In the genomic region with DNA sequence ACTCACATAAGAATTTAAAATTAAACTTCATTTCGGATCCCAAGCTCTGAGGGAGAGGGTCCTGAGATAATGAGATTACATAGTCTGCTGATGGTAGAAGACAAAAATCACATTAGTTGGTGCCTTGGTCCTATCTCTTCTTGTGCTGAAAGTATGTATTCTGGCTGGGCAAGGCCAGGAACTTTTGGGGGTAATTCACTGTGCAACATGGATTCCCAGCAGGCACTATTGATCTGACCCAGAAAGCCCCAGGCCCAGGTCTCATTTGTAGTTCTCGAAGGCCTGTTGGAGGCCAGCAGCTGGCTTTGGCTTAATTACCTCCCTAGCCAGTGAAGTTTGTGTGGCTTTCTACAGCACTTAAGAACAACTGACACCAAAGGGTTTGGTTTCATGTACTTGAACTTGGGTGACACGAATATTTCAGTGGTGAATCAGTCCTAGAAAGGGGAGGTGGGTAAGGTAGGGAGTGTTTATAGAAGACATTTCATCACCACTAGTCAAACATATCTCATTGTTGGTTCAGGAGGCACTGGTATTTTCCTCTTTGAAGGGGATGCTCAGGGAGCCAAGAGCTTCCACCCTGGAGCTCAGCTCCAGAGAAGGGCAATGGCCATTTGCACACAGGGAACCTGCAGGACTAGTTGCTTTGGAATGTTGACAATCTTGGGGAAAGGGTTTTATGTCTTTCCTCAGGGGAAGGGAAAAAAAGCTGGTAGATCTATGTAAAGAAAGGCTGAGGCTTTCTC, we compare ENCODE assay signal across 1 cellular context.
TF ChIP-seq lines count a peak whose summit lies in the region.

No MANE protein-coding gene starts in this region.

TF ChIP-seq in HepG2, 621 proteins besides CTCF, POLR2A, EP300 and RAD21 (continued from another document and continues in another):
- TF ChIP-seq HOXD1 (CRISPR knock-in tag; IDR thresholded peaks at IDR 0.05) (no peak), ASH2L (IDR thresholded peaks at IDR 0.05; ENCODE audit: insufficient read length, low read depth, low read length) (no peak), AKAP8 (CRISPR knock-in tag; IDR thresholded peaks at IDR 0.05) (no peak), ZNF589 (CRISPR knock-in tag; conservative IDR thresholded peaks at IDR 0.05) (no peak), THYN1 (CRISPR knock-in tag; IDR thresholded peaks at IDR 0.05; ENCODE audit: borderline replicate concordance, low read depth) (no peak), TARDBP (CRISPR knock-in tag; IDR thresholded peaks at IDR 0.05) (peak; percentile 85), TCF7 (IDR thresholded peaks at IDR 0.05; ENCODE audit: low read depth) (peak; percentile 83), JUND (CRISPR knock-in tag; IDR thresholded peaks at IDR 0.05) (peak; percentile 99), HOXA5 (CRISPR knock-in tag; IDR thresholded peaks at IDR 0.05) (no peak), SNAPC2 (CRISPR knock-in tag; IDR thresholded peaks at IDR 0.05) (no peak), SMYD3 (CRISPR knock-in tag; IDR thresholded peaks at IDR 0.05) (no peak), KDM1A (CRISPR knock-in tag; IDR thresholded peaks at IDR 0.05) (peak; percentile 87), ZNF530 (CRISPR knock-in tag; IDR thresholded peaks at IDR 0.05; ENCODE audit: low read depth) (no peak), GATAD2A (CRISPR knock-in tag; IDR thresholded peaks at IDR 0.05) (peak; percentile 95), ZNF136 (CRISPR knock-in tag; IDR thresholded peaks at IDR 0.05; ENCODE audit: low read depth) (no peak), ZMYM2 (CRISPR knock-in tag; IDR thresholded peaks at IDR 0.05) (no peak), GFI1 (CRISPR knock-in tag; IDR thresholded peaks at IDR 0.05; ENCODE audit: borderline replicate concordance) (peak; percentile 80)
- TF ChIP-seq, protein P1, sequence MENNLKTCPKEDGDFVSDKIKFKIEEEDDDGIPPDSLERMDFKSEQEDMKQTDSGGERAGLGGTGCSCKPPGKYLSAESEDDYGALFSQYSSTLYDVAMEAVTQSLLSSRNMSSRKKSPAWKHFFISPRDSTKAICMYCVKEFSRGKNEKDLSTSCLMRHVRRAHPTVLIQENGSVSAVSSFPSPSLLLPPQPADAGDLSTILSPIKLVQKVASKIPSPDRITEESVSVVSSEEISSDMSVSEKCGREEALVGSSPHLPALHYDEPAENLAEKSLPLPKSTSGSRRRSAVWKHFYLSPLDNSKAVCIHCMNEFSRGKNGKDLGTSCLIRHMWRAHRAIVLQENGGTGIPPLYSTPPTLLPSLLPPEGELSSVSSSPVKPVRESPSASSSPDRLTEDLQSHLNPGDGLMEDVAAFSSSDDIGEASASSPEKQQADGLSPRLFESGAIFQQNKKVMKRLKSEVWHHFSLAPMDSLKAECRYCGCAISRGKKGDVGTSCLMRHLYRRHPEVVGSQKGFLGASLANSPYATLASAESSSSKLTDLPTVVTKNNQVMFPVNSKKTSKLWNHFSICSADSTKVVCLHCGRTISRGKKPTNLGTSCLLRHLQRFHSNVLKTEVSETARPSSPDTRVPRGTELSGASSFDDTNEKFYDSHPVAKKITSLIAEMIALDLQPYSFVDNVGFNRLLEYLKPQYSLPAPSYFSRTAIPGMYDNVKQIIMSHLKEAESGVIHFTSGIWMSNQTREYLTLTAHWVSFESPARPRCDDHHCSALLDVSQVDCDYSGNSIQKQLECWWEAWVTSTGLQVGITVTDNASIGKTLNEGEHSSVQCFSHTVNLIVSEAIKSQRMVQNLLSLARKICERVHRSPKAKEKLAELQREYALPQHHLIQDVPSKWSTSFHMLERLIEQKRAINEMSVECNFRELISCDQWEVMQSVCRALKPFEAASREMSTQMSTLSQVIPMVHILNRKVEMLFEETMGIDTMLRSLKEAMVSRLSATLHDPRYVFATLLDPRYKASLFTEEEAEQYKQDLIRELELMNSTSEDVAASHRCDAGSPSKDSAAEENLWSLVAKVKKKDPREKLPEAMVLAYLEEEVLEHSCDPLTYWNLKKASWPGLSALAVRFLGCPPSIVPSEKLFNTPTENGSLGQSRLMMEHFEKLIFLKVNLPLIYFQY (CRISPR knock-in tag; IDR thresholded peaks at IDR 0.05; ENCODE audit: borderline replicate concordance), result peak; percentile 26; the same call in 1 of the 2 replicates
- TF ChIP-seq, protein P2, sequence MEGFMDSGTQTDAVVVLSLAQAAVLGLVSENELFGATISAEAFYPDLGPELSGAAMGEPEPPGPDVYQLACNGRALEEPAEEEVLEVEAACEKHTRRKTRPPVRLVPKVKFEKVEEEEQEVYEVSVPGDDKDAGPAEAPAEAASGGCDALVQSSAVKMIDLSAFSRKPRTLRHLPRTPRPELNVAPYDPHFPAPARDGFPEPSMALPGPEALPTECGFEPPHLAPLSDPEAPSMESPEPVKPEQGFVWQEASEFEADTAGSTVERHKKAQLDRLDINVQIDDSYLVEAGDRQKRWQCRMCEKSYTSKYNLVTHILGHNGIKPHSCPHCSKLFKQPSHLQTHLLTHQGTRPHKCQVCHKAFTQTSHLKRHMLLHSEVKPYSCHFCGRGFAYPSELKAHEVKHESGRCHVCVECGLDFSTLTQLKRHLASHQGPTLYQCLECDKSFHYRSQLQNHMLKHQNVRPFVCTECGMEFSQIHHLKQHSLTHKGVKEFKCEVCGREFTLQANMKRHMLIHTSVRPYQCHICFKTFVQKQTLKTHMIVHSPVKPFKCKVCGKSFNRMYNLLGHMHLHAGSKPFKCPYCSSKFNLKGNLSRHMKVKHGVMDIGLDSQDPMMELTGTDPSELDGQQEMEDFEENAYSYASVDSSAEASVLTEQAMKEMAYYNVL (CRISPR knock-in tag; IDR thresholded peaks at IDR 0.05; ENCODE audit: borderline replicate concordance), result peak; percentile 60; the same call in 1 of the 2 replicates
- TF ChIP-seq, protein P3, sequence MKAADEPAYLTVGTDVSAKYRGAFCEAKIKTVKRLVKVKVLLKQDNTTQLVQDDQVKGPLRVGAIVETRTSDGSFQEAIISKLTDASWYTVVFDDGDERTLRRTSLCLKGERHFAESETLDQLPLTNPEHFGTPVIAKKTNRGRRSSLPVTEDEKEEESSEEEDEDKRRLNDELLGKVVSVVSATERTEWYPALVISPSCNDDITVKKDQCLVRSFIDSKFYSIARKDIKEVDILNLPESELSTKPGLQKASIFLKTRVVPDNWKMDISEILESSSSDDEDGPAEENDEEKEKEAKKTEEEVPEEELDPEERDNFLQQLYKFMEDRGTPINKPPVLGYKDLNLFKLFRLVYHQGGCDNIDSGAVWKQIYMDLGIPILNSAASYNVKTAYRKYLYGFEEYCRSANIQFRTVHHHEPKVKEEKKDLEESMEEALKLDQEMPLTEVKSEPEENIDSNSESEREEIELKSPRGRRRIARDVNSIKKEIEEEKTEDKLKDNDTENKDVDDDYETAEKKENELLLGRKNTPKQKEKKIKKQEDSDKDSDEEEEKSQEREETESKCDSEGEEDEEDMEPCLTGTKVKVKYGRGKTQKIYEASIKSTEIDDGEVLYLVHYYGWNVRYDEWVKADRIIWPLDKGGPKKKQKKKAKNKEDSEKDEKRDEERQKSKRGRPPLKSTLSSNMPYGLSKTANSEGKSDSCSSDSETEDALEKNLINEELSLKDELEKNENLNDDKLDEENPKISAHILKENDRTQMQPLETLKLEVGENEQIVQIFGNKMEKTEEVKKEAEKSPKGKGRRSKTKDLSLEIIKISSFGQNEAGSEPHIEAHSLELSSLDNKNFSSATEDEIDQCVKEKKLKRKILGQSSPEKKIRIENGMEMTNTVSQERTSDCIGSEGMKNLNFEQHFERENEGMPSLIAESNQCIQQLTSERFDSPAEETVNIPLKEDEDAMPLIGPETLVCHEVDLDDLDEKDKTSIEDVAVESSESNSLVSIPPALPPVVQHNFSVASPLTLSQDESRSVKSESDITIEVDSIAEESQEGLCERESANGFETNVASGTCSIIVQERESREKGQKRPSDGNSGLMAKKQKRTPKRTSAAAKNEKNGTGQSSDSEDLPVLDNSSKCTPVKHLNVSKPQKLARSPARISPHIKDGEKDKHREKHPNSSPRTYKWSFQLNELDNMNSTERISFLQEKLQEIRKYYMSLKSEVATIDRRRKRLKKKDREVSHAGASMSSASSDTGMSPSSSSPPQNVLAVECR (CRISPR knock-in tag; IDR thresholded peaks at IDR 0.05; ENCODE audit: borderline replicate concordance), result peak; percentile 40; the same call in 1 of the 2 replicates
- TF ChIP-seq, protein P4, sequence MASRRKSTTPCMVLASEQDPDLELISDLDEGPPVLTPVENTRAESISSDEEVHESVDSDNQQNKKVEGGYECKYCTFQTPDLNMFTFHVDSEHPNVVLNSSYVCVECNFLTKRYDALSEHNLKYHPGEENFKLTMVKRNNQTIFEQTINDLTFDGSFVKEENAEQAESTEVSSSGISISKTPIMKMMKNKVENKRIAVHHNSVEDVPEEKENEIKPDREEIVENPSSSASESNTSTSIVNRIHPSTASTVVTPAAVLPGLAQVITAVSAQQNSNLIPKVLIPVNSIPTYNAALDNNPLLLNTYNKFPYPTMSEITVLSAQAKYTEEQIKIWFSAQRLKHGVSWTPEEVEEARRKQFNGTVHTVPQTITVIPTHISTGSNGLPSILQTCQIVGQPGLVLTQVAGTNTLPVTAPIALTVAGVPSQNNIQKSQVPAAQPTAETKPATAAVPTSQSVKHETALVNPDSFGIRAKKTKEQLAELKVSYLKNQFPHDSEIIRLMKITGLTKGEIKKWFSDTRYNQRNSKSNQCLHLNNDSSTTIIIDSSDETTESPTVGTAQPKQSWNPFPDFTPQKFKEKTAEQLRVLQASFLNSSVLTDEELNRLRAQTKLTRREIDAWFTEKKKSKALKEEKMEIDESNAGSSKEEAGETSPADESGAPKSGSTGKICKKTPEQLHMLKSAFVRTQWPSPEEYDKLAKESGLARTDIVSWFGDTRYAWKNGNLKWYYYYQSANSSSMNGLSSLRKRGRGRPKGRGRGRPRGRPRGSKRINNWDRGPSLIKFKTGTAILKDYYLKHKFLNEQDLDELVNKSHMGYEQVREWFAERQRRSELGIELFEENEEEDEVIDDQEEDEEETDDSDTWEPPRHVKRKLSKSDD (CRISPR knock-in tag; IDR thresholded peaks at IDR 0.05; ENCODE audit: low read depth), result no peak
- TF ChIP-seq, protein P5, sequence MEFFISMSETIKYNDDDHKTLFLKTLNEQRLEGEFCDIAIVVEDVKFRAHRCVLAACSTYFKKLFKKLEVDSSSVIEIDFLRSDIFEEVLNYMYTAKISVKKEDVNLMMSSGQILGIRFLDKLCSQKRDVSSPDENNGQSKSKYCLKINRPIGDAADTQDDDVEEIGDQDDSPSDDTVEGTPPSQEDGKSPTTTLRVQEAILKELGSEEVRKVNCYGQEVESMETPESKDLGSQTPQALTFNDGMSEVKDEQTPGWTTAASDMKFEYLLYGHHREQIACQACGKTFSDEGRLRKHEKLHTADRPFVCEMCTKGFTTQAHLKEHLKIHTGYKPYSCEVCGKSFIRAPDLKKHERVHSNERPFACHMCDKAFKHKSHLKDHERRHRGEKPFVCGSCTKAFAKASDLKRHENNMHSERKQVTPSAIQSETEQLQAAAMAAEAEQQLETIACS (CRISPR knock-in tag; IDR thresholded peaks at IDR 0.05), result no peak
- TF ChIP-seq, protein P6, sequence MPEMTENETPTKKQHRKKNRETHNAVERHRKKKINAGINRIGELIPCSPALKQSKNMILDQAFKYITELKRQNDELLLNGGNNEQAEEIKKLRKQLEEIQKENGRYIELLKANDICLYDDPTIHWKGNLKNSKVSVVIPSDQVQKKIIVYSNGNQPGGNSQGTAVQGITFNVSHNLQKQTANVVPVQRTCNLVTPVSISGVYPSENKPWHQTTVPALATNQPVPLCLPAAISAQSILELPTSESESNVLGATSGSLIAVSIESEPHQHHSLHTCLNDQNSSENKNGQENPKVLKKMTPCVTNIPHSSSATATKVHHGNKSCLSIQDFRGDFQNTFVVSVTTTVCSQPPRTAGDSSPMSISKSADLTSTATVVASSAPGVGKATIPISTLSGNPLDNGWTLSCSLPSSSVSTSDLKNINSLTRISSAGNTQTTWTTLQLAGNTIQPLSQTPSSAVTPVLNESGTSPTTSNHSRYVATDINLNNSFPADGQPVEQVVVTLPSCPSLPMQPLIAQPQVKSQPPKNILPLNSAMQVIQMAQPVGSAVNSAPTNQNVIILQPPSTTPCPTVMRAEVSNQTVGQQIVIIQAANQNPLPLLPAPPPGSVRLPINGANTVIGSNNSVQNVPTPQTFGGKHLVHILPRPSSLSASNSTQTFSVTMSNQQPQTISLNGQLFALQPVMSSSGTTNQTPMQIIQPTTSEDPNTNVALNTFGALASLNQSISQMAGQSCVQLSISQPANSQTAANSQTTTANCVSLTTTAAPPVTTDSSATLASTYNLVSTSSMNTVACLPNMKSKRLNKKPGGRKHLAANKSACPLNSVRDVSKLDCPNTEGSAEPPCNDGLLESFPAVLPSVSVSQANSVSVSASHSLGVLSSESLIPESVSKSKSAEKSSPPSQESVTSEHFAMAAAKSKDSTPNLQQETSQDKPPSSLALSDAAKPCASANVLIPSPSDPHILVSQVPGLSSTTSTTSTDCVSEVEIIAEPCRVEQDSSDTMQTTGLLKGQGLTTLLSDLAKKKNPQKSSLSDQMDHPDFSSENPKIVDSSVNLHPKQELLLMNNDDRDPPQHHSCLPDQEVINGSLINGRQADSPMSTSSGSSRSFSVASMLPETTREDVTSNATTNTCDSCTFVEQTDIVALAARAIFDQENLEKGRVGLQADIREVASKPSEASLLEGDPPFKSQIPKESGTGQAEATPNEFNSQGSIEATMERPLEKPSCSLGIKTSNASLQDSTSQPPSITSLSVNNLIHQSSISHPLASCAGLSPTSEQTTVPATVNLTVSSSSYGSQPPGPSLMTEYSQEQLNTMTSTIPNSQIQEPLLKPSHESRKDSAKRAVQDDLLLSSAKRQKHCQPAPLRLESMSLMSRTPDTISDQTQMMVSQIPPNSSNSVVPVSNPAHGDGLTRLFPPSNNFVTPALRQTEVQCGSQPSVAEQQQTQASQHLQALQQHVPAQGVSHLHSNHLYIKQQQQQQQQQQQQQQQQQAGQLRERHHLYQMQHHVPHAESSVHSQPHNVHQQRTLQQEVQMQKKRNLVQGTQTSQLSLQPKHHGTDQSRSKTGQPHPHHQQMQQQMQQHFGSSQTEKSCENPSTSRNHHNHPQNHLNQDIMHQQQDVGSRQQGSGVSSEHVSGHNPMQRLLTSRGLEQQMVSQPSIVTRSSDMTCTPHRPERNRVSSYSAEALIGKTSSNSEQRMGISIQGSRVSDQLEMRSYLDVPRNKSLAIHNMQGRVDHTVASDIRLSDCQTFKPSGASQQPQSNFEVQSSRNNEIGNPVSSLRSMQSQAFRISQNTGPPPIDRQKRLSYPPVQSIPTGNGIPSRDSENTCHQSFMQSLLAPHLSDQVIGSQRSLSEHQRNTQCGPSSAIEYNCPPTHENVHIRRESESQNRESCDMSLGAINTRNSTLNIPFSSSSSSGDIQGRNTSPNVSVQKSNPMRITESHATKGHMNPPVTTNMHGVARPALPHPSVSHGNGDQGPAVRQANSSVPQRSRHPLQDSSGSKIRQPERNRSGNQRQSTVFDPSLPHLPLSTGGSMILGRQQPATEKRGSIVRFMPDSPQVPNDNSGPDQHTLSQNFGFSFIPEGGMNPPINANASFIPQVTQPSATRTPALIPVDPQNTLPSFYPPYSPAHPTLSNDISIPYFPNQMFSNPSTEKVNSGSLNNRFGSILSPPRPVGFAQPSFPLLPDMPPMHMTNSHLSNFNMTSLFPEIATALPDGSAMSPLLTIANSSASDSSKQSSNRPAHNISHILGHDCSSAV (CRISPR knock-in tag; IDR thresholded peaks at IDR 0.05; ENCODE audit: borderline replicate concordance), result no peak
